In genomic region chr3:78613366-78614008, GRCh38 we compare ENCODE assay signal across 32 cellular contexts.
A peak's percentile ranks its signal among the peaks of the same experiment; 100 is the strongest.
DNase-seq lines count a peak whose midpoint lies in the region; ATAC-seq, FAIRE-seq and TF ChIP-seq lines count a peak whose summit lies in the region.
"Had no signal": no experiment of that assay in that cellular context is flagged by ENCODE, and none has a peak within 500 bp of the region (broad histone marks: within the 10 kb centered on the region; RNA-seq: fewer than 3 reads in every experiment).

No MANE protein-coding gene starts in this region.

- H3K27ac Mint-ChIP-seq in endothelial cell (ENCODE audit: unreplicated experiment), result no peak overlapping the region
- H3K27ac Mint-ChIP-seq: activated T-helper 1 cell treated with anti-CD3 and anti-CD28 coated beads, Interleukin-12 subunit alpha, Interleukin-12 subunit beta, Interleukin-2, Interleukin-4 antibody, amounts not matched to agents 30 ng/mL and 10 ng/mL and 1 ng/mL, durations not matched to agents 14 hours and 24 hours and 36 hours; CD4-positive, alpha-beta memory T cell; dendritic cell treated with granulocyte-macrophage colony-stimulating factor and Interleukin-4, amounts not matched to agents 40 ng/mL and 50 ng/mL, for 4 days; H9; T-helper 17 cell had no signal

- no peak for TF ChIP-seq EP300 in HepG2 (IDR thresholded peaks at IDR 0.05; ENCODE audit: low read depth in 2 of 2, low read length in 2 of 2)
- TF ChIP-seq EP300 in HepG2 (CRISPR knock-in tag; IDR thresholded peaks at IDR 0.05; ENCODE audit: borderline replicate concordance), result no peak
- TF ChIP-seq EP300 in stomach (IDR thresholded peaks at IDR 0.05), result no peak

- POLR2A ChIA-PET in HepG2 (lab: Yijun Ruan, JAX), result no interaction called here

- in situ Hi-C loops in HepG2 (cut with HindIII; ENCODE audit: extremely low pct_ligation_motif_present, low pct_unique_long_range_greater_than_20kb), result no loop called here

- H3K36me3 ChIP-seq in HepG2 (replicated peaks in 1 of 2; ENCODE audit: control insufficient read depth in 1 of 2, insufficient read depth in 2 of 2, low read length in 2 of 2) (peaks cover 10 to 37% of the 10 kb centered on the region in 2 experiments), right lobe of liver (no peaks in the 10 kb centered on the region), stomach (peaks cover 0 to 19% (median 9%) of the 10 kb centered on the region in 4 donors)

- no peaks in the 10 kb centered on the region for H4K20me1 ChIP-seq in HepG2 (ENCODE audit: insufficient read depth, low read length)

- TF ChIP-seq CTCF in HepG2 (CRISPR knock-in tag; IDR thresholded peaks at IDR 0.05), result no peak
- TF ChIP-seq CTCF in right lobe of liver (IDR thresholded peaks at IDR 0.05), result no peak
- no peak for TF ChIP-seq CTCF in stomach (IDR thresholded peaks at IDR 0.05)
- TF ChIP-seq CTCF in endothelial cell (IDR thresholded peaks at IDR 0.05; ENCODE audit: unreplicated experiment), result no peak

- 98% methylated on average over 2 of the region's 2 CpGs for WGBS in HepG2 (ENCODE audit: low lambda C conversion rate)
- WGBS in right lobe of liver (ENCODE audit: insufficient coverage, low coverage, low lambda C conversion rate, missing lambda C conversion rate), result 57% methylated on average over 2 of the region's 2 CpGs
- WGBS in stomach, 5 donors, result 17 to 49% (median 39%) methylated on average over 2 of the region's 2 CpGs

- no peak overlapping the region for H3K4me2 ChIP-seq in HepG2 (ENCODE audit: low read depth, low read length)

- no TSS peak for BruUV-seq in HepG2 (replicated peaks; lab: Mats Ljungman, UMichigan)

- TF ChIP-seq POLR2A in HepG2 (IDR thresholded peaks at IDR 0.05; ENCODE audit: insufficient read depth in 1 of 2, low read depth in 2 of 2, low read length in 2 of 2) (no peak), right lobe of liver (IDR thresholded peaks at IDR 0.05) (no peak), stomach (IDR thresholded peaks at IDR 0.05) (no peak)

- no peak overlapping the region for H3K27ac ChIP-seq in HepG2 (ENCODE audit: extremely low read length, insufficient read depth, low read length)
- no peak overlapping the region for H3K27ac ChIP-seq in right lobe of liver
- H3K27ac ChIP-seq in stomach, result no peak overlapping the region
- H3K27ac ChIP-seq: esophagus muscularis mucosa, heart left ventricle, SK-N-MC had no signal

- no peak for ATAC-seq in HepG2
- no peak for ATAC-seq in right lobe of liver
- ATAC-seq in HG03108 (IDR thresholded peaks at IDR 0.05; ENCODE audit: unreplicated experiment), result no peak
- ATAC-seq in activated T-cell treated with anti-CD3 and anti-CD28 coated beads, Interleukin-2, amount 50 U/mL, for 4 hours, result no peak
- ATAC-seq: activated CD4-positive, CD25-positive, alpha-beta regulatory T cell treated with anti-CD3 and anti-CD28 coated beads, Interleukin-2, amount 50 U/mL, for 24 hours; heart left ventricle; left ventricle myocardium superior; PC-3; T-helper 17 cell had no signal

- H3K36me3 Mint-ChIP-seq in endothelial cell (ENCODE audit: low read depth, unreplicated experiment), result no peaks in the 10 kb centered on the region
- no peaks in the 10 kb centered on the region for H3K36me3 Mint-ChIP-seq in activated T-cell treated with anti-CD3 and anti-CD28 coated beads, Interleukin-2, amount 50 U/mL, for 4 hours (ENCODE audit: insufficient read depth)
- H3K36me3 Mint-ChIP-seq: CD4-positive, alpha-beta memory T cell had no signal

- H3K9me3 ChIP-seq in HepG2 (ENCODE audit: low read length) (no peaks in the 10 kb centered on the region), right lobe of liver (no peaks in the 10 kb centered on the region), stomach (no peaks in the 10 kb centered on the region)
- H3K9me3 ChIP-seq: esophagus muscularis mucosa, heart left ventricle had no signal

- H3K27me3 Mint-ChIP-seq in endothelial cell (ENCODE audit: unreplicated experiment), result peaks cover 3% of the 10 kb centered on the region
- no peaks in the 10 kb centered on the region for H3K27me3 Mint-ChIP-seq in activated T-cell treated with anti-CD3 and anti-CD28 coated beads, Interleukin-2, amount 50 U/mL, for 4 hours (ENCODE audit: low read depth)
- H3K27me3 Mint-ChIP-seq: CD4-positive, alpha-beta memory T cell; dendritic cell treated with granulocyte-macrophage colony-stimulating factor and Interleukin-4, amounts not matched to agents 40 ng/mL and 50 ng/mL, for 4 days; T-helper 17 cell had no signal

- DNase-seq in HepG2 (ENCODE audit: low spot score) (no peak), right lobe of liver (no peak), NCI-H1930 (lab: John Stamatoyannopoulos, UW) (peak; percentile 46 to 60), SHP77 treated with DMSO at 0.1 percent for 48 hours (lab: John Stamatoyannopoulos, UW) (peak; percentile 5), stomach (peak; percentile 32), endothelial cell (ENCODE audit: low spot score) (no peak)
- DNase-seq in activated T-cell treated with anti-CD3 and anti-CD28 coated beads, Interleukin-2, amount 50 U/mL, for 4 hours, result no peak
- DNase-seq: activated CD4-positive, alpha-beta T cell treated with anti-CD3 and anti-CD28 coated beads, Interleukin-2, amount 50 U/mL, for 48 hours; activated naive CD4-positive, alpha-beta T cell treated with Interleukin-2 at 50 U/mL for 16 hours; CD4-positive, alpha-beta memory T cell; central memory CD4-positive, alpha-beta T cell; EL; foreskin fibroblast; H9; heart left ventricle; islet precursor cell; KG1; left ventricle myocardium superior; NCI-H187; NCI-H510A treated with DMSO at 0.1 percent for 48 hours; PC-3; stimulated activated CD4-positive, alpha-beta T cell treated with anti-CD3 and anti-CD28 coated beads, Interleukin-4, amount 100 ng/mL, for 4 hours; T-helper 17 cell; trophoblast cell had no signal

- H3K9ac ChIP-seq in HepG2 (ENCODE audit: insufficient read depth, low read depth, low read length), result no peak overlapping the region

- H3K27me3 ChIP-seq in HepG2 (ENCODE audit: control insufficient read depth in 1 of 2, insufficient read depth in 2 of 2, low read length in 2 of 2), result no peaks in the 10 kb centered on the region
- H3K27me3 ChIP-seq in right lobe of liver, result no peaks in the 10 kb centered on the region
- H3K27me3 ChIP-seq in stomach, result no peaks in the 10 kb centered on the region
- H3K27me3 ChIP-seq: esophagus muscularis mucosa, heart left ventricle had no signal

- H3K4me3 Mint-ChIP-seq in endothelial cell (ENCODE audit: unreplicated experiment), result no peak overlapping the region
- H3K4me3 Mint-ChIP-seq in activated T-cell treated with anti-CD3 and anti-CD28 coated beads, Interleukin-2, amount 50 U/mL, for 4 hours, result no peak overlapping the region
- H3K4me3 Mint-ChIP-seq: activated T-helper 1 cell treated with anti-CD3 and anti-CD28 coated beads, Interleukin-12 subunit alpha, Interleukin-12 subunit beta, Interleukin-2, Interleukin-4 antibody, amounts not matched to agents 30 ng/mL and 10 ng/mL and 1 ng/mL, durations not matched to agents 14 hours and 24 hours and 36 hours; CD4-positive, alpha-beta memory T cell; dendritic cell treated with granulocyte-macrophage colony-stimulating factor and Interleukin-4, amounts not matched to agents 40 ng/mL and 50 ng/mL, for 4 days; H9; T-helper 17 cell had no signal

- no peaks in the 10 kb centered on the region for H3K4me1 Mint-ChIP-seq in endothelial cell (ENCODE audit: unreplicated experiment)
- H3K4me1 Mint-ChIP-seq in activated T-cell treated with anti-CD3 and anti-CD28 coated beads, Interleukin-2, amount 50 U/mL, for 4 hours (ENCODE audit: low read depth), result no peaks in the 10 kb centered on the region
- H3K4me1 Mint-ChIP-seq: CD4-positive, alpha-beta memory T cell; H9; T-helper 17 cell had no signal

- H3K4me3 ChIP-seq in HepG2 (replicated peaks in 1 of 3; ENCODE audit: insufficient read depth in 1 of 3, low read depth in 2 of 3, low read length in 3 of 3), result no peak overlapping the region
- H3K4me3 ChIP-seq in right lobe of liver, result no peak overlapping the region
- no peak overlapping the region for H3K4me3 ChIP-seq in stomach
- H3K4me3 ChIP-seq: esophagus muscularis mucosa, heart left ventricle, SK-N-MC had no signal

- FAIRE-seq in HepG2 (lab: Jason Lieb, UNC), result no peak
- FAIRE-seq: GM12891, TTC549 had no signal

- no peak overlapping the region for H2AFZ ChIP-seq in HepG2 (ENCODE audit: low read length)

- no peaks in the 10 kb centered on the region for H3K79me2 ChIP-seq in HepG2 (ENCODE audit: insufficient read depth, low read length)

- H3K9me3 Mint-ChIP-seq in endothelial cell (ENCODE audit: unreplicated experiment), result no peaks in the 10 kb centered on the region
- peaks cover 10% of the 10 kb centered on the region for H3K9me3 Mint-ChIP-seq in activated T-cell treated with anti-CD3 and anti-CD28 coated beads, Interleukin-2, amount 50 U/mL, for 4 hours
- H3K9me3 Mint-ChIP-seq: activated T-helper 1 cell treated with anti-CD3 and anti-CD28 coated beads, Interleukin-12 subunit alpha, Interleukin-12 subunit beta, Interleukin-2, Interleukin-4 antibody, amounts not matched to agents 30 ng/mL and 10 ng/mL and 1 ng/mL, durations not matched to agents 14 hours and 24 hours and 36 hours; H9 had no signal

- no peaks in the 10 kb centered on the region for H3K4me1 ChIP-seq in HepG2 (ENCODE audit: insufficient read depth, low read length)
- H3K4me1 ChIP-seq in right lobe of liver, result no peaks in the 10 kb centered on the region
- no peaks in the 10 kb centered on the region for H3K4me1 ChIP-seq in stomach
- H3K4me1 ChIP-seq: esophagus muscularis mucosa, heart left ventricle had no signal

- no peak for TF ChIP-seq RAD21 in HepG2 (CRISPR knock-in tag; IDR thresholded peaks at IDR 0.05)

- intact Hi-C loops in HepG2 (cut with micrococcal nuclease; ENCODE audit: unreplicated experiment), result no loop called here
- intact Hi-C loops in right lobe of liver (cut with DNase I), result no loop called here
- intact Hi-C loops in stomach (cut with DNase I; ENCODE audit: low total_unique reads), result no loop called here

- CTCF ChIA-PET in HepG2 (lab: Yijun Ruan, JAX; ENCODE audit: low intra/inter-chr PET ratio, low total read pairs), result no interaction called here

TF ChIP-seq in HepG2, 621 proteins besides CTCF, POLR2A, EP300 and RAD21:
- peak in 1 of 2 experiments; percentile 61; a peak in 3 of 4 replicates for TF ChIP-seq MAFK (conservative IDR thresholded peaks at IDR 0.05 in 1 of 2, IDR thresholded peaks at IDR 0.05 in 1 of 2; ENCODE audit: low read length in 2 of 2)
- TF ChIP-seq MAFF (IDR thresholded peaks at IDR 0.05; ENCODE audit: low read depth, low read length), result peak; percentile 52; the same call in 1 of the 2 replicates
- TF ChIP-seq SP140L (CRISPR knock-in tag; IDR thresholded peaks at IDR 0.05; ENCODE audit: borderline replicate concordance), result no peak

Comparison
In these comparisons a context has a peak if more than half of its experiments do, and no peak if none do; other contexts are left out.
1. DNase-seq: peak in NCI-H1930 (2 of 2), SHP77 treated with DMSO at 0.1 percent for 48 hours (single experiment) and stomach (single experiment); none in HepG2 (single experiment), right lobe of liver (0 of 3), endothelial cell (single experiment) and activated T-cell treated with anti-CD3 and anti-CD28 coated beads, Interleukin-2, amount 50 U/mL, for 4 hours (single experiment).